12 cellular contexts compared by ENCODE assay signal in genomic region chr5:157598350-157598936, GRCh38. TPM values are rescaled to one million over a fixed set of nuclear protein-coding genes. Genes with fewer than 3 reads are reported as not detected.
A peak's percentile ranks its signal among the peaks of the same experiment; 100 is the strongest.
DNase-seq lines count a peak whose midpoint lies in the region; ATAC-seq, FAIRE-seq and TF ChIP-seq lines count a peak whose summit lies in the region.
"Had no signal": no experiment of that assay in that cellular context is flagged by ENCODE, and none has a peak within 500 bp of the region (broad histone marks: within the 10 kb centered on the region; RNA-seq: fewer than 3 reads in every experiment).

No MANE protein-coding gene starts in this region.

- peak overlapping the region; percentile 64 for H3K27ac Mint-ChIP-seq in activated naive CD4-positive, alpha-beta T cell treated with anti-CD3 and anti-CD28 coated beads, Interleukin-2, amount 10 ng/mL, durations not matched to agents 7 days and 5 days
- no peak overlapping the region for H3K27ac Mint-ChIP-seq in Caco-2 (ENCODE audit: unreplicated experiment)

- CTCF ChIA-PET in activated naive CD4-positive, alpha-beta T cell treated with anti-CD3 and anti-CD28 coated beads, Interleukin-2, amount 10 ng/mL, durations not matched to agents 7 days and 5 days (lab: Charles Lee) = interaction anchor here (1.1 kb wide), 1 partner anchor 64 kb away, joined by 4 read pairs; no protein-coding TSS in a partner anchor
- CTCF ChIA-PET in Caco-2 (lab: Charles Lee) = no interaction called here

- BruUV-seq in Caco-2 (replicated peaks; lab: Mats Ljungman, UMichigan) = no TSS peak

- H3K27me3 ChIP-seq in small intestine (ENCODE audit: control insufficient read depth in 2 of 2, insufficient read depth in 2 of 2, low read length in 2 of 2) (no peaks in the 10 kb centered on the region), Caco-2 (replicated peaks; ENCODE audit: control insufficient read depth, insufficient read depth, low read length) (no peaks in the 10 kb centered on the region)

- WGBS in small intestine, 3 donors = 59 to 83% (median 59%) methylated on average over 2 of the region's 2 CpGs

- no peak for TF ChIP-seq CTCF in Caco-2 (IDR thresholded peaks at IDR 0.05; ENCODE audit: insufficient read depth in 1 of 2, low read depth in 1 of 2, low read length in 1 of 2, severe bottlenecking in 1 of 2, unreplicated experiment in 1 of 2)

- DNase-seq in activated naive CD4-positive, alpha-beta T cell treated with anti-CD3 and anti-CD28 coated beads, Interleukin-2, amount 10 ng/mL, durations not matched to agents 7 days and 5 days = no peak
- no peak for DNase-seq in activated naive CD4-positive, alpha-beta T cell (lab: John Stamatoyannopoulos, UW)
- DNase-seq in OCI-M1 (lab: John Stamatoyannopoulos, UW) = peak; percentile 25
- DNase-seq in small intestine = no peak
- no peak for DNase-seq in hepatic stellate cell (ENCODE audit: low spot score)
- DNase-seq in NCI-H1694 treated with DMSO at 0.1 percent for 48 hours (lab: John Stamatoyannopoulos, UW) = no peak
- DNase-seq in Caco-2 = no peak
- DNase-seq: central memory CD4-positive, alpha-beta T cell; NCI-H226; nucleus accumbens had no signal

- intact Hi-C loops in Caco-2 (cut with micrococcal nuclease; ENCODE audit: unreplicated experiment) = loop anchor here (1.0 kb wide), 1 partner anchor 40 kb away; no protein-coding TSS in a partner anchor

- peak; percentile 24 for ATAC-seq in HG02798 (IDR thresholded peaks at IDR 0.05; ENCODE audit: poor library complexity, unreplicated experiment)

- peak; percentile 62 for FAIRE-seq in small intestine (lab: Jason Lieb, UNC)

- peaks cover 8% of the 10 kb centered on the region for H3K9me3 Mint-ChIP-seq in activated naive CD4-positive, alpha-beta T cell treated with anti-CD3 and anti-CD28 coated beads, Interleukin-2, amount 10 ng/mL, durations not matched to agents 7 days and 5 days
- H3K9me3 Mint-ChIP-seq in Caco-2 (ENCODE audit: unreplicated experiment) = no peaks in the 10 kb centered on the region

- no peak overlapping the region for H3K4me3 ChIP-seq in small intestine (ENCODE audit: low read depth in 1 of 2, low read length in 2 of 2)
- no peak overlapping the region for H3K4me3 ChIP-seq in Caco-2 (ENCODE audit: low read depth, low read length)

- H3K36me3 Mint-ChIP-seq in activated naive CD4-positive, alpha-beta T cell treated with anti-CD3 and anti-CD28 coated beads, Interleukin-2, amount 10 ng/mL, durations not matched to agents 7 days and 5 days = peaks cover 19% of the 10 kb centered on the region
- H3K36me3 Mint-ChIP-seq in Caco-2 (ENCODE audit: insufficient read depth, unreplicated experiment) = no peaks in the 10 kb centered on the region

- H3K4me1 Mint-ChIP-seq in activated naive CD4-positive, alpha-beta T cell treated with anti-CD3 and anti-CD28 coated beads, Interleukin-2, amount 10 ng/mL, durations not matched to agents 7 days and 5 days = peaks cover 97% of the 10 kb centered on the region
- peaks cover 10% of the 10 kb centered on the region for H3K4me1 Mint-ChIP-seq in Caco-2 (ENCODE audit: low read depth, unreplicated experiment)

- no peaks in the 10 kb centered on the region for H3K9me3 ChIP-seq in small intestine (ENCODE audit: control insufficient read depth, low read depth)
- H3K9me3 ChIP-seq in Caco-2 = no peaks in the 10 kb centered on the region

- H3K4me1 ChIP-seq in small intestine (ENCODE audit: control insufficient read depth in 2 of 2, insufficient read depth in 1 of 2, low read depth in 1 of 2, low read length in 1 of 2) = peaks cover 0 to 4% of the 10 kb centered on the region in 2 donors
- H3K4me1 ChIP-seq in Caco-2 = peaks cover 22% of the 10 kb centered on the region

- POLR2A ChIA-PET in Caco-2 (lab: Charles Lee) = no interaction called here

- H3K27ac ChIP-seq in small intestine (ENCODE audit: low read depth in 1 of 2, low read length in 1 of 2) = no peak overlapping the region
- H3K27ac ChIP-seq: RWPE1 had no signal

- no peak overlapping the region for H3K4me3 Mint-ChIP-seq in activated naive CD4-positive, alpha-beta T cell treated with anti-CD3 and anti-CD28 coated beads, Interleukin-2, amount 10 ng/mL, durations not matched to agents 7 days and 5 days
- H3K4me3 Mint-ChIP-seq in Caco-2 (ENCODE audit: unreplicated experiment) = no peak overlapping the region

- no peaks in the 10 kb centered on the region for H3K27me3 Mint-ChIP-seq in activated naive CD4-positive, alpha-beta T cell treated with anti-CD3 and anti-CD28 coated beads, Interleukin-2, amount 10 ng/mL, durations not matched to agents 7 days and 5 days
- no peaks in the 10 kb centered on the region for H3K27me3 Mint-ChIP-seq in Caco-2 (ENCODE audit: insufficient read depth, unreplicated experiment)

- H3K36me3 ChIP-seq in small intestine (ENCODE audit: control insufficient read depth in 2 of 2, insufficient read depth in 2 of 2, low read length in 2 of 2) = no peaks in the 10 kb centered on the region
- no peaks in the 10 kb centered on the region for H3K36me3 ChIP-seq in Caco-2 (ENCODE audit: control insufficient read depth, insufficient read depth, low read length)

RNA-seq across cellular contexts. Expression of gene ADAM19, which starts 22.9 kb away (rescaled TPM):
- 1 to 10 TPM in 1 of 3 donors, under 1 TPM in 2; 0.67 to 3.6 (median 0.81) TPM for polyA plus RNA-seq in small intestine
- 62.9 and 69.4 TPM in 2 replicates for total RNA-seq in Caco-2 (2022)

RNA-seq across cellular contexts. Expression of gene SOX30, which starts 53.8 kb away (rescaled TPM):
- under 1 TPM in 2 of 3 donors, not detected in 1; 0.15 to 0.22 TPM for polyA plus RNA-seq in small intestine
- total RNA-seq in Caco-2 (2022) = 2.9 and 3.1 TPM in 2 replicates
